13 cellular contexts compared by ENCODE assay signal in the genomic region with DNA sequence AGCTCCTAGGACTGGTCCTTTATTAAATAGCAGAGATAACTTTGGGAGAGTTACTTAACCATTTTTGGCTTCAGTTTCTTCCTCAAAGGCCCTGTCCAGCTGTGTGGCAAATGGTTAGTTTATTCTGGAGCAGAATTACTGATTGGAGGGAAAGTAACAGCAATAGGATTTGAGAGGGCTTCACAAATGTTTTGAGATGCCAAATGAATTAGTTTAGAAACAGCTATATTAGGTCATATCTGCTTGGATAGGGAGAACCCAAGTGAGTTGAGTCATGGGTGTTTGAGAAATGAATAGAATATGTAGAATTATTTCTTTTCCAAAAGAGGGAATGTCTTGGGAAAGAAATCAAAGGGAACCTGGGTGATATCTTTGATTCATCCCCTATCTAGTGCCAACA. TPM values are rescaled to one million over a fixed set of nuclear protein-coding genes. Genes with fewer than 3 reads are reported as not detected.
DNase-seq lines count a peak whose midpoint lies in the region; ATAC-seq and TF ChIP-seq lines count a peak whose summit lies in the region.
"Had no signal": no experiment of that assay in that cellular context is flagged by ENCODE, and none has a peak within 500 bp of the region (broad histone marks: within the 10 kb centered on the region; RNA-seq: fewer than 3 reads in every experiment).

No MANE protein-coding gene starts in this region.

- H3K4me3 Mint-ChIP-seq in natural killer cell treated with Interleukin-12 subunit alpha and Interleukin-12 subunit beta and Interleukin-15 and Interleukin-18, amount 100 ng/mL, for 72 hours = no peak overlapping the region

- H3K4me3 ChIP-seq in AG09309 (ENCODE audit: control insufficient read depth, low read depth, low read length) = no peak overlapping the region

- no peak for TF ChIP-seq CTCF in AG09309 (IDR thresholded peaks at IDR 0.05; ENCODE audit: control insufficient read depth, insufficient read depth, low read depth, low read length, missing control alignments)

- H3K36me3 Mint-ChIP-seq in natural killer cell treated with Interleukin-12 subunit alpha and Interleukin-12 subunit beta and Interleukin-15 and Interleukin-18, amount 100 ng/mL, for 72 hours = peaks cover 20% of the 10 kb centered on the region

- H3K4me1 Mint-ChIP-seq in natural killer cell treated with Interleukin-12 subunit alpha and Interleukin-12 subunit beta and Interleukin-15 and Interleukin-18, amount 100 ng/mL, for 72 hours (ENCODE audit: low read depth in 2 of 2) = peaks cover 48 to 57% of the 10 kb centered on the region in 2 donors

- no peak for ATAC-seq in natural killer cell treated with Interleukin-12 subunit alpha and Interleukin-12 subunit beta and Interleukin-15 and Interleukin-18, amount 100 ng/mL, for 72 hours
- no peak for ATAC-seq in GM19035 (IDR thresholded peaks at IDR 0.05; ENCODE audit: unreplicated experiment)
- ATAC-seq: activated CD4-positive, CD25-positive, alpha-beta regulatory T cell treated with anti-CD3 and anti-CD28 coated beads, Interleukin-2, amount 50 U/mL, for 24 hours had no signal

- DNase-seq in AG09309 (ENCODE audit: low read depth) = peak; percentile 44
- DNase-seq in M059J (ENCODE audit: low read depth) = peak; percentile 33
- DNase-seq in dermis blood vessel endothelial cell = peak; percentile 35
- DNase-seq in natural killer cell treated with Interleukin-12 subunit alpha and Interleukin-12 subunit beta and Interleukin-15 and Interleukin-18, amount 100 ng/mL, for 72 hours (ENCODE audit: low spot score) = no peak
- DNase-seq in T-helper 2 cell = no peak
- no peak for DNase-seq in CD1c-positive myeloid dendritic cell (ENCODE audit: extremely low spot score)
- DNase-seq in DMS153 treated with DMSO at 0.1 percent for 48 hours (lab: John Stamatoyannopoulos, UW; ENCODE audit: unreplicated experiment) = no peak
- DNase-seq: central memory CD4-positive, alpha-beta T cell; DMS79; MM.1S; stimulated activated naive CD4-positive, alpha-beta T cell treated with Interleukin-2 at 50 U/mL for 16 hours had no signal

- H3K9me3 Mint-ChIP-seq in natural killer cell treated with Interleukin-12 subunit alpha and Interleukin-12 subunit beta and Interleukin-15 and Interleukin-18, amount 100 ng/mL, for 72 hours = no peaks in the 10 kb centered on the region

- peak overlapping the region; percentile 3 to 72 for H3K27ac Mint-ChIP-seq in natural killer cell treated with Interleukin-12 subunit alpha and Interleukin-12 subunit beta and Interleukin-15 and Interleukin-18, amount 100 ng/mL, for 72 hours

- H3K27me3 Mint-ChIP-seq in natural killer cell treated with Interleukin-12 subunit alpha and Interleukin-12 subunit beta and Interleukin-15 and Interleukin-18, amount 100 ng/mL, for 72 hours = no peaks in the 10 kb centered on the region

RNA-seq across cellular contexts. Expression of a gene that starts 17.5 kb away (rescaled TPM):
- 8.8 and 13.6 TPM in 2 replicates for total RNA-seq in M059J (2014; rRNA removed; shearing (Covaris generic))
- 37.9 and 43.4 TPM in 2 replicates for total RNA-seq in dermis blood vessel endothelial cell
- total RNA-seq in natural killer cell treated with Interleukin-12 subunit alpha and Interleukin-12 subunit beta and Interleukin-15 and Interleukin-18, amount 100 ng/mL, for 72 hours = 10 to 100 TPM; 64.3 to 92.1 TPM

Comparison
In these comparisons a context has a peak if more than half of its experiments do, and no peak if none do; other contexts are left out.
1. DNase-seq: peak in AG09309 (single experiment), M059J (single experiment) and dermis blood vessel endothelial cell (single experiment); none in natural killer cell treated with Interleukin-12 subunit alpha and Interleukin-12 subunit beta and Interleukin-15 and Interleukin-18, amount 100 ng/mL, for 72 hours (single experiment), T-helper 2 cell (0 of 5), CD1c-positive myeloid dendritic cell (single experiment) and DMS153 treated with DMSO at 0.1 percent for 48 hours (single experiment).